ENCODE assay signal across 2 cellular contexts in the genomic region with DNA sequence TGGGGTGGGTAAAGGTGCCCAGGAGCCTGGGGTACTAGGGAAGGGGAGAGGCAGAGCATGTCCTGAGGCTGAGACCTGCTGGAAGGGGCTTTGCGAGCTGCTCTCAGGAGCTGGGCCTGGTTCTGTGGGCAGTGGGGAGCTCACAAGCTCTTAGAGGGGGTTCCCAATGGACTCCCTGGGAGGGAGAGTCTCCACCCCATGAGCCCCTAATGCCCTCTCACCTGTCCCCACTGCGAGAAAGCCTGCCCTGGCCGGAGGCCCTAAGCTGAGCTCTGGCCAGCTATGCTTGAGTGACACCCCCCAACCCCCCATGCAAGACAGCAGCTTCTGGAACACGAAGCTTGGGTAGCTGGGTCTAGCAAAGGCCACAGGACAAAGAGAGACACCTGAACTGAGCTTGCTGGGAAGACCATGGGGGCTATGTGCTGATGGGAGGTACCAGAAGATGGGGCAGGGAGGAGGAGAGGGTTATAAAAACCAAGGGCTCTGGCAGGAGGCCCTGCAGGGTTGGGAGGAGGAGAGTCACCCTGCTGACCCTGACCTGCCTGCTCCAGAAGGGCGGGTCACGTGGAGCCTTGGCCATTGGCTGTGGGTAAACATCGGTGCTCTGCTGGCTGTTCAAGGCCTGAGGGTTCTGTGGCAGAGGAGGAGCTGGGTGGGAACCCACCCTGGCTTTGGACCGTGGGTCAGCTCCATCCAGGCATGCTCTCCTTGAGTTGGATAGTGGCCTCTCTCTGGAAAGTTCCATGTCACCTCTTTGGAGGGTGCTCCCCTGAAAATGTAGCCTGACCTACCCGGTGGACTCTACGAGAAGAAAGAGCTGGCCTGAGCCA.
A peak's percentile ranks its signal among the peaks of the same experiment; 100 is the strongest.
TF ChIP-seq lines count a peak whose summit lies in the region.

No MANE protein-coding gene starts in this region.

TF ChIP-seq in GM23338, 12 proteins besides CTCF, POLR2A, EP300 and RAD21:
- TF ChIP-seq, protein P1, sequence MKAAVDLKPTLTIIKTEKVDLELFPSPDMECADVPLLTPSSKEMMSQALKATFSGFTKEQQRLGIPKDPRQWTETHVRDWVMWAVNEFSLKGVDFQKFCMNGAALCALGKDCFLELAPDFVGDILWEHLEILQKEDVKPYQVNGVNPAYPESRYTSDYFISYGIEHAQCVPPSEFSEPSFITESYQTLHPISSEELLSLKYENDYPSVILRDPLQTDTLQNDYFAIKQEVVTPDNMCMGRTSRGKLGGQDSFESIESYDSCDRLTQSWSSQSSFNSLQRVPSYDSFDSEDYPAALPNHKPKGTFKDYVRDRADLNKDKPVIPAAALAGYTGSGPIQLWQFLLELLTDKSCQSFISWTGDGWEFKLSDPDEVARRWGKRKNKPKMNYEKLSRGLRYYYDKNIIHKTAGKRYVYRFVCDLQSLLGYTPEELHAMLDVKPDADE (IDR thresholded peaks at IDR 0.05) = no peak
- TF ChIP-seq ZNF114 (CRISPR knock-in tag; IDR thresholded peaks at IDR 0.05) (no peak), ZNF331 (CRISPR knock-in tag; IDR thresholded peaks at IDR 0.05; ENCODE audit: low read depth) (no peak)
- TF ChIP-seq, protein P2, sequence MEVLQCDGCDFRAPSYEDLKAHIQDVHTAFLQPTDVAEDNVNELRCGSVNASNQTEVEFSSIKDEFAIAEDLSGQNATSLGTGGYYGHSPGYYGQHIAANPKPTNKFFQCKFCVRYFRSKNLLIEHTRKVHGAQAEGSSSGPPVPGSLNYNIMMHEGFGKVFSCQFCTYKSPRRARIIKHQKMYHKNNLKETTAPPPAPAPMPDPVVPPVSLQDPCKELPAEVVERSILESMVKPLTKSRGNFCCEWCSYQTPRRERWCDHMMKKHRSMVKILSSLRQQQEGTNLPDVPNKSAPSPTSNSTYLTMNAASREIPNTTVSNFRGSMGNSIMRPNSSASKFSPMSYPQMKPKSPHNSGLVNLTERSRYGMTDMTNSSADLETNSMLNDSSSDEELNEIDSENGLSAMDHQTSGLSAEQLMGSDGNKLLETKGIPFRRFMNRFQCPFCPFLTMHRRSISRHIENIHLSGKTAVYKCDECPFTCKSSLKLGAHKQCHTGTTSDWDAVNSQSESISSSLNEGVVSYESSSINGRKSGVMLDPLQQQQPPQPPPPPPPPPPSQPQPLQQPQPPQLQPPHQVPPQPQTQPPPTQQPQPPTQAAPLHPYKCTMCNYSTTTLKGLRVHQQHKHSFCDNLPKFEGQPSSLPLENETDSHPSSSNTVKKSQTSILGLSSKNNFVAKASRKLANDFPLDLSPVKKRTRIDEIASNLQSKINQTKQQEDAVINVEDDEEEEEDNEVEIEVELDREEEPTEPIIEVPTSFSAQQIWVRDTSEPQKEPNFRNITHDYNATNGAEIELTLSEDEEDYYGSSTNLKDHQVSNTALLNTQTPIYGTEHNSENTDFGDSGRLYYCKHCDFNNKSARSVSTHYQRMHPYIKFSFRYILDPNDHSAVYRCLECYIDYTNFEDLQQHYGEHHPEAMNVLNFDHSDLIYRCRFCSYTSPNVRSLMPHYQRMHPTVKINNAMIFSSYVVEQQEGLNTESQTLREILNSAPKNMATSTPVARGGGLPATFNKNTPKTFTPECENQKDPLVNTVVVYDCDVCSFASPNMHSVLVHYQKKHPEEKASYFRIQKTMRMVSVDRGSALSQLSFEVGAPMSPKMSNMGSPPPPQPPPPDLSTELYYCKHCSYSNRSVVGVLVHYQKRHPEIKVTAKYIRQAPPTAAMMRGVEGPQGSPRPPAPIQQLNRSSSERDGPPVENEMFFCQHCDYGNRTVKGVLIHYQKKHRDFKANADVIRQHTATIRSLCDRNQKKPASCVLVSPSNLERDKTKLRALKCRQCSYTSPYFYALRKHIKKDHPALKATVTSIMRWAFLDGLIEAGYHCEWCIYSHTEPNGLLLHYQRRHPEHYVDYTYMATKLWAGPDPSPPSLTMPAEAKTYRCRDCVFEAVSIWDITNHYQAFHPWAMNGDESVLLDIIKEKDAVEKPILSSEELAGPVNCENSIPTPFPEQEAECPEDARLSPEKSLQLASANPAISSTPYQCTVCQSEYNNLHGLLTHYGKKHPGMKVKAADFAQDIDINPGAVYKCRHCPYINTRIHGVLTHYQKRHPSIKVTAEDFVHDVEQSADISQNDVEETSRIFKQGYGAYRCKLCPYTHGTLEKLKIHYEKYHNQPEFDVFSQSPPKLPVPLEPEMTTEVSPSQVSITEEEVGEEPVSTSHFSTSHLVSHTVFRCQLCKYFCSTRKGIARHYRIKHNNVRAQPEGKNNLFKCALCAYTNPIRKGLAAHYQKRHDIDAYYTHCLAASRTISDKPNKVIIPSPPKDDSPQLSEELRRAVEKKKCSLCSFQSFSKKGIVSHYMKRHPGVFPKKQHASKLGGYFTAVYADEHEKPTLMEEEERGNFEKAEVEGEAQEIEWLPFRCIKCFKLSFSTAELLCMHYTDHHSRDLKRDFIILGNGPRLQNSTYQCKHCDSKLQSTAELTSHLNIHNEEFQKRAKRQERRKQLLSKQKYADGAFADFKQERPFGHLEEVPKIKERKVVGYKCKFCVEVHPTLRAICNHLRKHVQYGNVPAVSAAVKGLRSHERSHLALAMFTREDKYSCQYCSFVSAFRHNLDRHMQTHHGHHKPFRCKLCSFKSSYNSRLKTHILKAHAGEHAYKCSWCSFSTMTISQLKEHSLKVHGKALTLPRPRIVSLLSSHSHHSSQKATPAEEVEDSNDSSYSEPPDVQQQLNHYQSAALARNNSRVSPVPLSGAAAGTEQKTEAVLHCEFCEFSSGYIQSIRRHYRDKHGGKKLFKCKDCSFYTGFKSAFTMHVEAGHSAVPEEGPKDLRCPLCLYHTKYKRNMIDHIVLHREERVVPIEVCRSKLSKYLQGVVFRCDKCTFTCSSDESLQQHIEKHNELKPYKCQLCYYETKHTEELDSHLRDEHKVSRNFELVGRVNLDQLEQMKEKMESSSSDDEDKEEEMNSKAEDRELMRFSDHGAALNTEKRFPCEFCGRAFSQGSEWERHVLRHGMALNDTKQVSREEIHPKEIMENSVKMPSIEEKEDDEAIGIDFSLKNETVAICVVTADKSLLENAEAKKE (CRISPR knock-in tag; IDR thresholded peaks at IDR 0.05) = no peak

TF ChIP-seq in HepG2, 621 proteins besides CTCF, POLR2A, EP300 and RAD21 (continues in another document):
- TF ChIP-seq, protein P3, sequence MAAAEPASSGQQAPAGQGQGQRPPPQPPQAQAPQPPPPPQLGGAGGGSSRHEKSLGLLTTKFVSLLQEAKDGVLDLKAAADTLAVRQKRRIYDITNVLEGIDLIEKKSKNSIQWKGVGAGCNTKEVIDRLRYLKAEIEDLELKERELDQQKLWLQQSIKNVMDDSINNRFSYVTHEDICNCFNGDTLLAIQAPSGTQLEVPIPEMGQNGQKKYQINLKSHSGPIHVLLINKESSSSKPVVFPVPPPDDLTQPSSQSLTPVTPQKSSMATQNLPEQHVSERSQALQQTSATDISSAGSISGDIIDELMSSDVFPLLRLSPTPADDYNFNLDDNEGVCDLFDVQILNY (CRISPR knock-in tag; conservative IDR thresholded peaks at IDR 0.05) = no peak
- TF ChIP-seq NR2C2 (CRISPR knock-in tag; IDR thresholded peaks at IDR 0.05; ENCODE audit: borderline replicate concordance) (peak; percentile 79), KLF13 (CRISPR knock-in tag; IDR thresholded peaks at IDR 0.05) (no peak), MTF2 (CRISPR knock-in tag; IDR thresholded peaks at IDR 0.05; ENCODE audit: borderline replicate concordance) (no peak), NFE2L1 (CRISPR knock-in tag; IDR thresholded peaks at IDR 0.05; ENCODE audit: borderline replicate concordance) (no peak), PHF20 (CRISPR knock-in tag; IDR thresholded peaks at IDR 0.05) (no peak), ZNF235 (CRISPR knock-in tag; IDR thresholded peaks at IDR 0.05; ENCODE audit: borderline replicate concordance) (no peak), PITX1 (CRISPR knock-in tag; IDR thresholded peaks at IDR 0.05) (peak; percentile 87), ZFP62 (CRISPR knock-in tag; IDR thresholded peaks at IDR 0.05) (no peak), GTF2F1 (IDR thresholded peaks at IDR 0.05; ENCODE audit: low read length) (no peak), NFIC (IDR thresholded peaks at IDR 0.05; ENCODE audit: low read length) (0 out of 2 replicates have a peak, but pooled peaks have one; percentile 20), ZNF331 (CRISPR knock-in tag; IDR thresholded peaks at IDR 0.05) (peak; percentile 90), ZNF383 (CRISPR knock-in tag; IDR thresholded peaks at IDR 0.05; ENCODE audit: borderline replicate concordance) (no peak), ZNF629 (CRISPR knock-in tag; conservative IDR thresholded peaks at IDR 0.05) (no peak)
- TF ChIP-seq, protein P4, sequence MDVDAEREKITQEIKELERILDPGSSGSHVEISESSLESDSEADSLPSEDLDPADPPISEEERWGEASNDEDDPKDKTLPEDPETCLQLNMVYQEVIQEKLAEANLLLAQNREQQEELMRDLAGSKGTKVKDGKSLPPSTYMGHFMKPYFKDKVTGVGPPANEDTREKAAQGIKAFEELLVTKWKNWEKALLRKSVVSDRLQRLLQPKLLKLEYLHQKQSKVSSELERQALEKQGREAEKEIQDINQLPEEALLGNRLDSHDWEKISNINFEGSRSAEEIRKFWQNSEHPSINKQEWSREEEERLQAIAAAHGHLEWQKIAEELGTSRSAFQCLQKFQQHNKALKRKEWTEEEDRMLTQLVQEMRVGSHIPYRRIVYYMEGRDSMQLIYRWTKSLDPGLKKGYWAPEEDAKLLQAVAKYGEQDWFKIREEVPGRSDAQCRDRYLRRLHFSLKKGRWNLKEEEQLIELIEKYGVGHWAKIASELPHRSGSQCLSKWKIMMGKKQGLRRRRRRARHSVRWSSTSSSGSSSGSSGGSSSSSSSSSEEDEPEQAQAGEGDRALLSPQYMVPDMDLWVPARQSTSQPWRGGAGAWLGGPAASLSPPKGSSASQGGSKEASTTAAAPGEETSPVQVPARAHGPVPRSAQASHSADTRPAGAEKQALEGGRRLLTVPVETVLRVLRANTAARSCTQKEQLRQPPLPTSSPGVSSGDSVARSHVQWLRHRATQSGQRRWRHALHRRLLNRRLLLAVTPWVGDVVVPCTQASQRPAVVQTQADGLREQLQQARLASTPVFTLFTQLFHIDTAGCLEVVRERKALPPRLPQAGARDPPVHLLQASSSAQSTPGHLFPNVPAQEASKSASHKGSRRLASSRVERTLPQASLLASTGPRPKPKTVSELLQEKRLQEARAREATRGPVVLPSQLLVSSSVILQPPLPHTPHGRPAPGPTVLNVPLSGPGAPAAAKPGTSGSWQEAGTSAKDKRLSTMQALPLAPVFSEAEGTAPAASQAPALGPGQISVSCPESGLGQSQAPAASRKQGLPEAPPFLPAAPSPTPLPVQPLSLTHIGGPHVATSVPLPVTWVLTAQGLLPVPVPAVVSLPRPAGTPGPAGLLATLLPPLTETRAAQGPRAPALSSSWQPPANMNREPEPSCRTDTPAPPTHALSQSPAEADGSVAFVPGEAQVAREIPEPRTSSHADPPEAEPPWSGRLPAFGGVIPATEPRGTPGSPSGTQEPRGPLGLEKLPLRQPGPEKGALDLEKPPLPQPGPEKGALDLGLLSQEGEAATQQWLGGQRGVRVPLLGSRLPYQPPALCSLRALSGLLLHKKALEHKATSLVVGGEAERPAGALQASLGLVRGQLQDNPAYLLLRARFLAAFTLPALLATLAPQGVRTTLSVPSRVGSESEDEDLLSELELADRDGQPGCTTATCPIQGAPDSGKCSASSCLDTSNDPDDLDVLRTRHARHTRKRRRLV (CRISPR knock-in tag; IDR thresholded peaks at IDR 0.05) = no peak
- TF ChIP-seq, protein P5, sequence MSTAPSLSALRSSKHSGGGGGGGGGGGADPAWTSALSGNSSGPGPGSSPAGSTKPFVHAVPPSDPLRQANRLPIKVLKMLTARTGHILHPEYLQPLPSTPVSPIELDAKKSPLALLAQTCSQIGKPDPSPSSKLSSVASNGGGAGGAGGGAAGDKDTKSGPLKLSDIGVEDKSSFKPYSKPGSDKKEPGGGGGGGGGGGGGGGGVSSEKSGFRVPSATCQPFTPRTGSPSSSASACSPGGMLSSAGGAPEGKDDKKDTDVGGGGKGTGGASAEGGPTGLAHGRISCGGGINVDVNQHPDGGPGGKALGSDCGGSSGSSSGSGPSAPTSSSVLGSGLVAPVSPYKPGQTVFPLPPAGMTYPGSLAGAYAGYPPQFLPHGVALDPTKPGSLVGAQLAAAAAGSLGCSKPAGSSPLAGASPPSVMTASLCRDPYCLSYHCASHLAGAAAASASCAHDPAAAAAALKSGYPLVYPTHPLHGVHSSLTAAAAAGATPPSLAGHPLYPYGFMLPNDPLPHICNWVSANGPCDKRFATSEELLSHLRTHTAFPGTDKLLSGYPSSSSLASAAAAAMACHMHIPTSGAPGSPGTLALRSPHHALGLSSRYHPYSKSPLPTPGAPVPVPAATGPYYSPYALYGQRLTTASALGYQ (CRISPR knock-in tag; IDR thresholded peaks at IDR 0.05) = no peak
- TF ChIP-seq, protein P6, sequence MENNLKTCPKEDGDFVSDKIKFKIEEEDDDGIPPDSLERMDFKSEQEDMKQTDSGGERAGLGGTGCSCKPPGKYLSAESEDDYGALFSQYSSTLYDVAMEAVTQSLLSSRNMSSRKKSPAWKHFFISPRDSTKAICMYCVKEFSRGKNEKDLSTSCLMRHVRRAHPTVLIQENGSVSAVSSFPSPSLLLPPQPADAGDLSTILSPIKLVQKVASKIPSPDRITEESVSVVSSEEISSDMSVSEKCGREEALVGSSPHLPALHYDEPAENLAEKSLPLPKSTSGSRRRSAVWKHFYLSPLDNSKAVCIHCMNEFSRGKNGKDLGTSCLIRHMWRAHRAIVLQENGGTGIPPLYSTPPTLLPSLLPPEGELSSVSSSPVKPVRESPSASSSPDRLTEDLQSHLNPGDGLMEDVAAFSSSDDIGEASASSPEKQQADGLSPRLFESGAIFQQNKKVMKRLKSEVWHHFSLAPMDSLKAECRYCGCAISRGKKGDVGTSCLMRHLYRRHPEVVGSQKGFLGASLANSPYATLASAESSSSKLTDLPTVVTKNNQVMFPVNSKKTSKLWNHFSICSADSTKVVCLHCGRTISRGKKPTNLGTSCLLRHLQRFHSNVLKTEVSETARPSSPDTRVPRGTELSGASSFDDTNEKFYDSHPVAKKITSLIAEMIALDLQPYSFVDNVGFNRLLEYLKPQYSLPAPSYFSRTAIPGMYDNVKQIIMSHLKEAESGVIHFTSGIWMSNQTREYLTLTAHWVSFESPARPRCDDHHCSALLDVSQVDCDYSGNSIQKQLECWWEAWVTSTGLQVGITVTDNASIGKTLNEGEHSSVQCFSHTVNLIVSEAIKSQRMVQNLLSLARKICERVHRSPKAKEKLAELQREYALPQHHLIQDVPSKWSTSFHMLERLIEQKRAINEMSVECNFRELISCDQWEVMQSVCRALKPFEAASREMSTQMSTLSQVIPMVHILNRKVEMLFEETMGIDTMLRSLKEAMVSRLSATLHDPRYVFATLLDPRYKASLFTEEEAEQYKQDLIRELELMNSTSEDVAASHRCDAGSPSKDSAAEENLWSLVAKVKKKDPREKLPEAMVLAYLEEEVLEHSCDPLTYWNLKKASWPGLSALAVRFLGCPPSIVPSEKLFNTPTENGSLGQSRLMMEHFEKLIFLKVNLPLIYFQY (CRISPR knock-in tag; IDR thresholded peaks at IDR 0.05; ENCODE audit: borderline replicate concordance) = no peak
